Comparison of ENCODE assay signal across 8 cellular contexts in the genomic region with DNA sequence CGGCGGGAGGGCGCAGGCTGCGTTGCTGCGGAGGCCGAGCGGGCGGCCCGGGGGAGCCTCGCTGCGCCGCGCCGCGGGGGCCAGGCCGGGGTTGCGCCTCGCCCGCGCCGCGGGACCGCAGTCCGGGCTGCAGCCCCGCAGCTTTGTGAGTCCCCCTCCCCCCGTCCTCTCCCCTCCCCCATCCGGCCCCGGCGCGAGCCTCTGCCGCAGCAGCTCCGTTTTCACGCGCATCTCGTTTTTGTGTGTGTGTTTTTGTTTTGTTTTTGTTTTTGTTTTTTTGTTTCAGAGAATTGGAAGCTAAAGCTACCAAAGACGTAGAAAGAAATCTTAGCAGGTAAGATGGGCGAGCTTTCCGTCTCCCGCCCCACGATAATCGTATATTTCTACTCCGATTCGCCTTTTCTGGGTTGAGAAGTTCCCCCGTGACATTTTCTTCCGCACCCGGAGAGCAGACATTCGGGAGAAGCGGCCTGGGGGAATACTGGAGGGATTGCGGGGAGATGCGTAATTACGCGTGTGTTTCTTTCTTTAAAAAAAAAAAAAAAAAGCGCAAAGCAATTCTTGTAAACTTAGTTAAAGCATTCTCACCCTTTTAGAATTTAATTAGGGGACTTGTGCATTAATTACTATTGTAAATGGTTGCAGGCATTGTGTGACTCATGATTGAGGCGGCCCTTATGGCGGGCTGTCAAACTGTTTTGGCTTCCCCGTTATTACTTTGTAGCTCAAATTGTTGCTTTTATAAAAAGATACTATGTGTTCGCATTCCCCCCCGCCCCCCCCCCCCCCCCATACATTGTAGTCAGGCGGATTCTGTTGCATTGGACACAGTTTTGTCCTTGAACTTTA. TPM values are rescaled to one million over a fixed set of nuclear protein-coding genes. Genes with fewer than 3 reads are reported as not detected.
A peak's percentile ranks its signal among the peaks of the same experiment; 100 is the strongest.
DNase-seq lines count a peak whose midpoint lies in the region; ATAC-seq and TF ChIP-seq lines count a peak whose summit lies in the region.

No MANE protein-coding gene starts in this region.

- peak overlapping the region; percentile 99 for H3K27ac Mint-ChIP-seq in T-helper 2 cell treated with Interferon-gamma antibody and Interleukin-4, amounts not matched to agents 5 μg/mL and 100 μg/mL, for 36 hours

- H3K36me3 ChIP-seq in left lung: peaks cover 0 to 11% of the 10 kb centered on the region in 2 donors

- peaks cover 26% of the 10 kb centered on the region for H3K36me3 Mint-ChIP-seq in T-helper 2 cell treated with Interferon-gamma antibody and Interleukin-4, amounts not matched to agents 5 μg/mL and 100 μg/mL, for 36 hours (ENCODE audit: low read depth)

- H3K9me3 Mint-ChIP-seq in T-helper 2 cell treated with Interferon-gamma antibody and Interleukin-4, amounts not matched to agents 5 μg/mL and 100 μg/mL, for 36 hours: no peaks in the 10 kb centered on the region

- no peaks in the 10 kb centered on the region for H3K27me3 ChIP-seq in left lung

- H3K4me1 ChIP-seq in left lung: peaks cover 18 to 44% of the 10 kb centered on the region in 2 donors

- H3K27me3 Mint-ChIP-seq in T-helper 2 cell treated with Interferon-gamma antibody and Interleukin-4, amounts not matched to agents 5 μg/mL and 100 μg/mL, for 36 hours (ENCODE audit: low read depth): no peaks in the 10 kb centered on the region

- intact Hi-C loops in left lung (cut with DNase I): no loop called here

- ATAC-seq in HG02973 (IDR thresholded peaks at IDR 0.05; ENCODE audit: unreplicated experiment) (peak; percentile 23), left lung (peak; percentile 50)

- H3K4me3 Mint-ChIP-seq in T-helper 2 cell treated with Interferon-gamma antibody and Interleukin-4, amounts not matched to agents 5 μg/mL and 100 μg/mL, for 36 hours: peak overlapping the region; percentile 95

- H3K9me3 ChIP-seq in left lung: no peaks in the 10 kb centered on the region

- peaks cover 30% of the 10 kb centered on the region for H3K4me1 Mint-ChIP-seq in T-helper 2 cell treated with Interferon-gamma antibody and Interleukin-4, amounts not matched to agents 5 μg/mL and 100 μg/mL, for 36 hours (ENCODE audit: low read depth)

- H3K27ac ChIP-seq in left lung: peak overlapping the region; percentile 86 to 91

- H3K4me3 ChIP-seq in cardiac fibroblast (replicated peaks in 1 of 2; ENCODE audit: low read depth in 2 of 2, low read length in 2 of 2): peak overlapping the region; percentile 77 to 83
- peak overlapping the region; percentile 55 to 87 for H3K4me3 ChIP-seq in left lung

- no peak for TF ChIP-seq CTCF in GM10266 (IDR thresholded peaks at IDR 0.05; ENCODE audit: control insufficient read depth, insufficient read depth, low read depth, missing control alignments)
- no peak for TF ChIP-seq CTCF in cardiac fibroblast (IDR thresholded peaks at IDR 0.05; ENCODE audit: low read depth, low read length)
- TF ChIP-seq CTCF in left lung (IDR thresholded peaks at IDR 0.05): no peak

- DNase-seq in GM10266 (ENCODE audit: extremely low spot score) (peak; percentile 45), cardiac fibroblast (ENCODE audit: low read depth in 2 of 2) (peak in 1 of 2 donors; percentile 21), left lung (peak in 1 of 2 donors; percentile 39), H4 (ENCODE audit: low spot score) (no peak), GF-D8 (lab: John Stamatoyannopoulos, UW) (no peak)
- no peak for DNase-seq in T-helper 2 cell treated with Interferon-gamma antibody and Interleukin-4, amounts not matched to agents 5 μg/mL and 100 μg/mL, for 36 hours (ENCODE audit: low spot score)
- peak; percentile 7 for DNase-seq in stimulated activated CD8-positive, alpha-beta memory T cell treated with anti-CD3 and anti-CD28 coated beads, Interleukin-15, amount 100 ng/mL, for 1 hour (ENCODE audit: low read depth)

RNA-seq across cellular contexts. Expression of a gene that starts 0.7 kb away (rescaled TPM):
- 10 to 100 TPM; 34.0 to 40.6 TPM for total RNA-seq in left lung
- total RNA-seq in H4 (2014; rRNA removed; shearing (Covaris generic)): 9.7 and 10.1 TPM in 2 replicates

Comparison
In these comparisons a context has a peak if more than half of its experiments do, and no peak if none do; other contexts are left out.
1. DNase-seq: peak in GM10266 (single experiment) and stimulated activated CD8-positive, alpha-beta memory T cell treated with anti-CD3 and anti-CD28 coated beads, Interleukin-15, amount 100 ng/mL, for 1 hour (single experiment); none in T-helper 2 cell treated with Interferon-gamma antibody and Interleukin-4, amounts not matched to agents 5 μg/mL and 100 μg/mL, for 36 hours (single experiment), H4 (single experiment) and GF-D8 (single experiment).